Comparison of ENCODE assay signal across 11 cellular contexts in genomic region chr14:101561145-101561896, GRCh38. TPM values are rescaled to one million over a fixed set of nuclear protein-coding genes. Genes with fewer than 3 reads are reported as not detected.
DNase-seq lines count a peak whose midpoint lies in the region; ATAC-seq and TF ChIP-seq lines count a peak whose summit lies in the region.
"Had no signal": no experiment of that assay in that cellular context is flagged by ENCODE, and none has a peak within 500 bp of the region (broad histone marks: within the 10 kb centered on the region; RNA-seq: fewer than 3 reads in every experiment).

Gene DIO3 (plus strand): TSS chr14:101561495.

- peaks cover 83 to 91% (median 85%) of the 10 kb centered on the region in 11 experiments for H3K27me3 ChIP-seq in BLaER1 treated with 17β-estradiol and CSF1 and Interleukin-3, amounts not matched to agents 10 nM and 100 nM
- peaks cover 93% of the 10 kb centered on the region for H3K27me3 ChIP-seq in HUES48 (ENCODE audit: control insufficient read depth, insufficient read depth, low read length)

- no peaks in the 10 kb centered on the region for H3K9me3 Mint-ChIP-seq in neural crest cell

- H3K27me3 Mint-ChIP-seq in neural crest cell (ENCODE audit: low read depth), result peaks cover 91% of the 10 kb centered on the region

- no peak for TF ChIP-seq CTCF in coronary artery (IDR thresholded peaks at IDR 0.05)
- TF ChIP-seq CTCF in neural crest cell (conservative IDR thresholded peaks at IDR 0.05), result no peak

- H3K36me3 Mint-ChIP-seq in neural crest cell (ENCODE audit: low read depth), result no peaks in the 10 kb centered on the region

- peak within 1 kb of the TSS in 7 of 11 experiments; percentile 28 to 59 (median 51); a peak in 7 of 22 replicates for H3K9ac ChIP-seq in BLaER1 treated with 17β-estradiol and CSF1 and Interleukin-3, amounts not matched to agents 10 nM and 100 nM
- H3K9ac ChIP-seq in HUES48 (ENCODE audit: low read depth, low read length), result no peak within 1 kb of the TSS

- no peaks in the 10 kb centered on the region for H3K36me3 ChIP-seq in BLaER1 treated with 17β-estradiol and CSF1 and Interleukin-3, amounts not matched to agents 10 nM and 100 nM
- no peaks in the 10 kb centered on the region for H3K36me3 ChIP-seq in HUES48 (ENCODE audit: control insufficient read depth, insufficient read depth, low read length)

- H3K27ac Mint-ChIP-seq in neural crest cell (ENCODE audit: unreplicated experiment), result no peak within 1 kb of the TSS

- peaks cover 13% of the 10 kb centered on the region for H3K4me1 Mint-ChIP-seq in neural crest cell

- H3K4me1 ChIP-seq in BLaER1 treated with 17β-estradiol and CSF1 and Interleukin-3, amounts not matched to agents 10 nM and 100 nM, result peaks cover 11 to 44% (median 30%) of the 10 kb centered on the region in 10 experiments; a peak in 17 of 20 replicates
- H3K4me1 ChIP-seq in HUES48 (ENCODE audit: control insufficient read depth, insufficient read depth, low read length), result peaks cover 17% of the 10 kb centered on the region

- H4K20me1 ChIP-seq in BLaER1 treated with 17β-estradiol and CSF1 and Interleukin-3, amounts not matched to agents 10 nM and 100 nM, result peaks cover 0 to 43% (median 21%) of the 10 kb centered on the region in 11 experiments; a peak in 12 of 22 replicates

- H3K9me3 ChIP-seq in BLaER1 treated with 17β-estradiol and CSF1 and Interleukin-3, amounts not matched to agents 10 nM and 100 nM (replicated peaks in 1 of 11), result peaks cover 12 to 27% (median 18%) of the 10 kb centered on the region in 11 experiments
- peaks cover 12% of the 10 kb centered on the region for H3K9me3 ChIP-seq in HUES48 (ENCODE audit: control insufficient read depth, insufficient read depth, low read length)

- peak within 1 kb of the TSS; percentile 67 to 82 (median 77) for H3K4me2 ChIP-seq in BLaER1 treated with 17β-estradiol and CSF1 and Interleukin-3, amounts not matched to agents 10 nM and 100 nM

- DNase-seq in coronary artery (ENCODE audit: low spot score) (no peak), neural crest cell (ENCODE audit: low read depth, low spot score) (peak; percentile 67), kidney glomerular epithelial cell (lab: John Stamatoyannopoulos, UW) (no peak), GM03348 (ENCODE audit: low spot score) (no peak), dedifferentiated amniotic fluid mesenchymal stem cell (ENCODE audit: extremely low spot score) (no peak)
- DNase-seq: left cardiac atrium had no signal

- no peak for ATAC-seq in HG03139 (IDR thresholded peaks at IDR 0.05; ENCODE audit: unreplicated experiment)
- ATAC-seq: left cardiac atrium had no signal

- no peak within 1 kb of the TSS for H3K27ac ChIP-seq in BLaER1 treated with 17β-estradiol and CSF1 and Interleukin-3, amounts not matched to agents 10 nM and 100 nM
- H3K27ac ChIP-seq in HUES48 (ENCODE audit: low read depth, low read length) (no peak within 1 kb of the TSS), coronary artery (peak within 1 kb of the TSS in 1 of 2 donors; percentile 72)

- H3K4me3 ChIP-seq in BLaER1 treated with 17β-estradiol and CSF1 and Interleukin-3, amounts not matched to agents 10 nM and 100 nM, result peak within 1 kb of the TSS; percentile 42 to 69 (median 58)
- peak within 1 kb of the TSS; percentile 35; the same call in 1 of the 2 replicates for H3K4me3 ChIP-seq in HUES48 (ENCODE audit: low read depth, low read length)
- H3K4me3 ChIP-seq in coronary artery, result peak within 1 kb of the TSS; percentile 67

- peak within 1 kb of the TSS; percentile 72 for H3K4me3 Mint-ChIP-seq in neural crest cell

RNA-seq across cellular contexts. Expression of gene DIO3, which starts in this region (rescaled TPM):
- 0.36 and 0.51 TPM in 2 replicates for total RNA-seq in neural crest cell
- total RNA-seq: endothelial cell of umbilical vein; T-helper 1 cell treated with Interleukin-12 subunit alpha and Interleukin-12 subunit beta and Interleukin-4 antibody, amounts not matched to agents 30 ng/mL and 1 ng/mL, for 36 hours had no signal

Comparison
In these comparisons a context has a peak if more than half of its experiments do, and no peak if none do; other contexts are left out.
1. Peak in DNase-seq in neural crest cell; RNA of the gene not detected or under 1 TPM.